In the genomic region with DNA sequence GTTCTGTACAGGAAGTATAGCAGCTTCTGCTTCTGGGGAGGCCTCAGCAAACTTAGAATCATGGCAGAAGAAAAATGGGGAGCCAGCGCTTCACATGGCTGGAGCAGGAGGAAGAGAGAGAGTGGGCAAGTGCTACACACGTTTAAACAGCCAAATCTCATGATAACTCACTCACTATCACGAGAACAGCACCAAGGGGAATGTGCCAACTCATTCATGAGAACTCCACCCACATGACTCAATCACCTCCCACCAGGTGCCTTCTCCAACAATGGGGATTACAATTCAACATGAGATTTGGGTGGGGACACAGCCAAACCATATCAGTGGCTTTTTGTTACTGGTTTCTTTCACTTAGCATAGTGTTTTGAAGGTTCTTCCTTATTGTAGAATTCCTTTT, we compare ENCODE assay signal across 33 cellular contexts.
"Had no signal": no experiment of that assay in that cellular context is flagged by ENCODE, and none has a peak within 500 bp of the region (broad histone marks: within the 10 kb centered on the region; RNA-seq: fewer than 3 reads in every experiment).

No MANE protein-coding gene starts in this region.

- H3K36me3 Mint-ChIP-seq: naive B cell had no signal

- H3K27ac ChIP-seq: gastrocnemius medialis, left ventricle myocardium inferior, neutrophil, ovary, skin epidermis, testis, transverse colon, WERI-Rb-1 had no signal

- H3K4me3 Mint-ChIP-seq: activated CD4-positive, alpha-beta memory T cell treated with anti-CD3 and anti-CD28 coated beads, Interleukin-2, amount 10 ng/mL, durations not matched to agents 7 days and 5 days; activated T-cell treated with anti-CD3 and anti-CD28 coated beads, Interleukin-2, amount 50 U/mL, for 24 hours; activated T-helper 17 cell treated with anti-CD3 and anti-CD28 coated beads, Interleukin-2, amount 50 U/mL, for 72 hours; central memory CD8-positive, alpha-beta T cell; dendritic cell treated with granulocyte-macrophage colony-stimulating factor and Interleukin-4, amounts not matched to agents 40 ng/mL and 50 ng/mL, for 4 days; naive B cell; nephron progenitor cell; T-helper 17 cell had no signal

- DNase-seq: activated CD4-positive, alpha-beta memory T cell treated with anti-CD3 and anti-CD28 coated beads, Interleukin-2, amount 10 ng/mL, durations not matched to agents 7 days and 5 days; activated CD4-positive, alpha-beta T cell treated with anti-CD3 and anti-CD28 coated beads for 48 hours; activated CD8-positive, alpha-beta memory T cell treated with anti-CD3 and anti-CD28 coated beads, Interleukin-2, amount 50 U/mL, for 48 hours; activated gamma-delta T cell treated with Interleukin-2 at 50 U/mL for 16 hours; activated naive CD4-positive, alpha-beta T cell treated with anti-CD3 and anti-CD28 coated beads, Interleukin-2, amount 50 U/mL, for 16 hours; activated T-cell treated with anti-CD3 and anti-CD28 coated beads, Interleukin-2, amount 50 U/mL, for 24 hours; amygdala; effector CD4-positive, alpha-beta T cell; gastrocnemius medialis; glutamatergic neuron; islet precursor cell; left ventricle myocardium inferior; naive B cell; nephron progenitor cell; ovary; retina; stimulated activated CD4-positive, alpha-beta T cell treated with anti-CD3 and anti-CD28 coated beads, Interleukin-12 subunit alpha, Interleukin-12 subunit beta, amount 100 ng/mL, for 4 hours; stimulated activated CD4-positive, alpha-beta T cell treated with anti-CD3 and anti-CD28 coated beads, Interleukin-4, amount 100 ng/mL, for 1 hour; stimulated activated naive CD8-positive, alpha-beta T cell treated with anti-CD3 and anti-CD28 coated beads, Interleukin-15, Interleukin-2, amounts not matched to agents 100 U/mL and 50 U/mL, for 24 hours; T-helper 17 cell; T1000; testis; transverse colon; WERI-Rb-1 had no signal

- H3K9me3 Mint-ChIP-seq: activated CD4-positive, alpha-beta memory T cell treated with anti-CD3 and anti-CD28 coated beads, Interleukin-2, amount 10 ng/mL, durations not matched to agents 7 days and 5 days; activated T-cell treated with anti-CD3 and anti-CD28 coated beads, Interleukin-2, amount 50 U/mL, for 24 hours; activated T-helper 17 cell treated with anti-CD3 and anti-CD28 coated beads, Interleukin-2, amount 50 U/mL, for 72 hours; central memory CD8-positive, alpha-beta T cell; dendritic cell treated with granulocyte-macrophage colony-stimulating factor and Interleukin-4, amounts not matched to agents 40 ng/mL and 50 ng/mL, for 4 days; naive B cell had no signal

- ATAC-seq: activated CD4-positive, CD25-positive, alpha-beta regulatory T cell treated with anti-CD3 and anti-CD28 coated beads, Interleukin-2, amount 50 U/mL, for 24 hours; activated T-helper 17 cell treated with anti-CD3 and anti-CD28 coated beads, Interleukin-2, amount 50 U/mL, for 72 hours; gastrocnemius medialis; sciatic nerve; stimulated activated naive CD8-positive, alpha-beta T cell treated with anti-CD3 and anti-CD28 coated beads, Interleukin-15, Interleukin-2, amounts not matched to agents 100 U/mL and 50 U/mL, for 24 hours; T-helper 17 cell had no signal

- H3K4me3 ChIP-seq: gastrocnemius medialis, left ventricle myocardium inferior, lung, ovary, skin epidermis, testis, transverse colon had no signal

- H3K4me1 Mint-ChIP-seq: activated CD4-positive, alpha-beta memory T cell treated with anti-CD3 and anti-CD28 coated beads, Interleukin-2, amount 10 ng/mL, durations not matched to agents 7 days and 5 days; activated T-helper 17 cell treated with anti-CD3 and anti-CD28 coated beads, Interleukin-2, amount 50 U/mL, for 72 hours; central memory CD8-positive, alpha-beta T cell; naive B cell; nephron progenitor cell; T-helper 17 cell had no signal

- H3K36me3 ChIP-seq: gastrocnemius medialis, left ventricle myocardium inferior, neutrophil, ovary, transverse colon, WERI-Rb-1 had no signal

- H3K4me1 ChIP-seq: gastrocnemius medialis, left ventricle myocardium inferior, testis, transverse colon had no signal

- H3K27ac Mint-ChIP-seq: activated CD4-positive, alpha-beta memory T cell treated with anti-CD3 and anti-CD28 coated beads, Interleukin-2, amount 10 ng/mL, durations not matched to agents 7 days and 5 days; activated T-cell treated with anti-CD3 and anti-CD28 coated beads, Interleukin-2, amount 50 U/mL, for 24 hours; activated T-helper 17 cell treated with anti-CD3 and anti-CD28 coated beads, Interleukin-2, amount 50 U/mL, for 72 hours; dendritic cell treated with granulocyte-macrophage colony-stimulating factor and Interleukin-4, amounts not matched to agents 40 ng/mL and 50 ng/mL, for 4 days; naive B cell; nephron progenitor cell; progenitor cell of endocrine pancreas; T-helper 17 cell had no signal

- H3K27me3 Mint-ChIP-seq: dendritic cell treated with granulocyte-macrophage colony-stimulating factor and Interleukin-4, amounts not matched to agents 40 ng/mL and 50 ng/mL, for 4 days; progenitor cell of endocrine pancreas had no signal

- H3K9me3 ChIP-seq: gastrocnemius medialis, left ventricle myocardium inferior, neutrophil, ovary, testis, transverse colon had no signal

- H3K27me3 ChIP-seq: gastrocnemius medialis, neutrophil, ovary, testis, transverse colon had no signal
